In genomic region chr15:56222302-56222701, GRCh38 we compare ENCODE assay signal across 22 cellular contexts.
"Had no signal": no experiment of that assay in that cellular context is flagged by ENCODE, and none has a peak within 500 bp of the region (broad histone marks: within the 10 kb centered on the region; RNA-seq: fewer than 3 reads in every experiment).

No MANE protein-coding gene starts in this region.

- H3K9me3 ChIP-seq: colonic mucosa, gastrocnemius medialis had no signal

- H3K4me3 ChIP-seq: colonic mucosa, esophagus squamous epithelium, gastrocnemius medialis, heart right ventricle, left lung, lower lobe of right lung, mucosa of descending colon had no signal

- H3K27me3 ChIP-seq: colonic mucosa, esophagus squamous epithelium, gastrocnemius medialis, heart right ventricle, left lung had no signal

- H3K27me3 Mint-ChIP-seq: dendritic cell treated with granulocyte-macrophage colony-stimulating factor and Interleukin-4, amounts not matched to agents 40 ng/mL and 50 ng/mL, for 4 days; effector memory CD8-positive, alpha-beta T cell; naive B cell had no signal

- H3K27ac Mint-ChIP-seq: dendritic cell treated with granulocyte-macrophage colony-stimulating factor and Interleukin-4, amounts not matched to agents 40 ng/mL and 50 ng/mL, for 4 days; endodermal cell; mesothelial cell of epicardium had no signal

- H3K4me1 ChIP-seq: colonic mucosa, esophagus squamous epithelium, gastrocnemius medialis, left lung, lower lobe of right lung had no signal

- H3K4me3 Mint-ChIP-seq: dendritic cell treated with granulocyte-macrophage colony-stimulating factor and Interleukin-4, amounts not matched to agents 40 ng/mL and 50 ng/mL, for 4 days; effector memory CD8-positive, alpha-beta T cell; endodermal cell; mesothelial cell of epicardium had no signal

- DNase-seq: colonic mucosa; cortex of kidney; effector CD8-positive, alpha-beta T cell; effector memory CD8-positive, alpha-beta T cell; endodermal cell; esophagus squamous epithelium; foreskin fibroblast; foreskin melanocyte; gastrocnemius medialis; glutamatergic neuron; head of caudate nucleus; heart right ventricle; hippocampal formation; left cardiac atrium; left lung; left ventricle myocardium superior; lower lobe of right lung; mesenchymal stem cell; mucosa of descending colon; naive B cell had no signal

- H3K4me1 Mint-ChIP-seq: endodermal cell, mesothelial cell of epicardium had no signal

- H3K36me3 ChIP-seq: colonic mucosa, esophagus squamous epithelium, gastrocnemius medialis, left lung, lower lobe of right lung had no signal
